Comparison of ENCODE assay signal across 9 cellular contexts in genomic region chr15:101206173-101206572, GRCh38. TPM values are rescaled to one million over a fixed set of nuclear protein-coding genes. Genes with fewer than 3 reads are reported as not detected.
DNase-seq lines count a peak whose midpoint lies in the region; ATAC-seq lines count a peak whose summit lies in the region.
"Had no signal": no experiment of that assay in that cellular context is flagged by ENCODE, and none has a peak within 500 bp of the region (broad histone marks: within the 10 kb centered on the region; RNA-seq: fewer than 3 reads in every experiment).

No MANE protein-coding gene starts in this region.

- H3K36me3 Mint-ChIP-seq in activated CD4-positive, alpha-beta memory T cell treated with anti-CD3 and anti-CD28 coated beads, Interleukin-2, amount 10 ng/mL, durations not matched to agents 7 days and 5 days (ENCODE audit: low read depth) = peaks cover 24% of the 10 kb centered on the region
- H3K36me3 Mint-ChIP-seq in effector memory CD8-positive, alpha-beta T cell (ENCODE audit: insufficient read depth) = peaks cover 11% of the 10 kb centered on the region

- POLR2A ChIA-PET in activated CD4-positive, alpha-beta memory T cell treated with anti-CD3 and anti-CD28 coated beads, Interleukin-2, amount 10 ng/mL, durations not matched to agents 7 days and 5 days (lab: Charles Lee) = interaction anchor here (0.7 to 3.1 kb wide), 7 partner anchors 13 to 80 kb away, joined by 3 to 23 read pairs (median 4); partner anchors contain the start of gene CHSY1

- DNase-seq in HCEC 1CT (peak; percentile 42), HuH-7 (ENCODE audit: low spot score) (no peak), Kasumi-1 (lab: John Stamatoyannopoulos, UW) (no peak)
- peak; percentile 78 for DNase-seq in activated CD4-positive, alpha-beta memory T cell treated with anti-CD3 and anti-CD28 coated beads, Interleukin-2, amount 10 ng/mL, durations not matched to agents 7 days and 5 days
- peak; percentile 9 to 17 (median 13) for DNase-seq in effector memory CD8-positive, alpha-beta T cell
- peak; percentile 45 to 64 (median 55) for DNase-seq in stimulated activated CD4-positive, alpha-beta T cell treated with anti-CD3 and anti-CD28 coated beads, TNF-alpha, amount 100 ng/mL, for 1 hour (ENCODE audit: low read depth in 3 of 3, low spot score in 1 of 3)
- DNase-seq: left colon had no signal

- no peaks in the 10 kb centered on the region for H3K27me3 Mint-ChIP-seq in activated CD4-positive, alpha-beta memory T cell treated with anti-CD3 and anti-CD28 coated beads, Interleukin-2, amount 10 ng/mL, durations not matched to agents 7 days and 5 days
- no peaks in the 10 kb centered on the region for H3K27me3 Mint-ChIP-seq in effector memory CD8-positive, alpha-beta T cell

- peak overlapping the region; percentile 86 for H3K27ac Mint-ChIP-seq in activated CD4-positive, alpha-beta memory T cell treated with anti-CD3 and anti-CD28 coated beads, Interleukin-2, amount 10 ng/mL, durations not matched to agents 7 days and 5 days
- peak overlapping the region; percentile 83 to 91 for H3K27ac Mint-ChIP-seq in effector memory CD8-positive, alpha-beta T cell

- H3K9me3 Mint-ChIP-seq in activated CD4-positive, alpha-beta memory T cell treated with anti-CD3 and anti-CD28 coated beads, Interleukin-2, amount 10 ng/mL, durations not matched to agents 7 days and 5 days = no peaks in the 10 kb centered on the region
- H3K9me3 Mint-ChIP-seq in effector memory CD8-positive, alpha-beta T cell = no peaks in the 10 kb centered on the region

- peak; percentile 86 for ATAC-seq in effector memory CD8-positive, alpha-beta T cell (replicated peaks)
- no peak for ATAC-seq in HG03565 (IDR thresholded peaks at IDR 0.05; ENCODE audit: unreplicated experiment)
- ATAC-seq in HG02970 (IDR thresholded peaks at IDR 0.05; ENCODE audit: low FRiP score, unreplicated experiment) = no peak
- ATAC-seq: left colon had no signal

- CTCF ChIA-PET in activated CD4-positive, alpha-beta memory T cell treated with anti-CD3 and anti-CD28 coated beads, Interleukin-2, amount 10 ng/mL, durations not matched to agents 7 days and 5 days (lab: Charles Lee) = interaction anchor here (0.5 to 2.9 kb wide), 8 partner anchors 34 to 88 kb away, joined by 3 to 10 read pairs (median 4); partner anchors contain the start of gene SNRPA1

- peak overlapping the region; percentile 73 for H3K4me3 Mint-ChIP-seq in activated CD4-positive, alpha-beta memory T cell treated with anti-CD3 and anti-CD28 coated beads, Interleukin-2, amount 10 ng/mL, durations not matched to agents 7 days and 5 days
- H3K4me3 Mint-ChIP-seq in effector memory CD8-positive, alpha-beta T cell = peak overlapping the region; percentile 67 to 83

- H3K4me1 Mint-ChIP-seq in activated CD4-positive, alpha-beta memory T cell treated with anti-CD3 and anti-CD28 coated beads, Interleukin-2, amount 10 ng/mL, durations not matched to agents 7 days and 5 days = peaks cover 79% of the 10 kb centered on the region
- H3K4me1 Mint-ChIP-seq in effector memory CD8-positive, alpha-beta T cell (ENCODE audit: low read depth in 2 of 2) = peaks cover 56 to 83% of the 10 kb centered on the region in 2 donors

RNA-seq across cellular contexts. Expression of gene CHSY1, which starts 45.7 kb away (rescaled TPM):
- 10 to 100 TPM; 61.7 to 62.0 TPM for total RNA-seq in activated CD4-positive, alpha-beta memory T cell treated with anti-CD3 and anti-CD28 coated beads, Interleukin-2, amount 10 ng/mL, durations not matched to agents 7 days and 5 days

Comparison
In these comparisons a context has a peak if more than half of its experiments do, and no peak if none do; other contexts are left out.
1. DNase-seq: peak in HCEC 1CT (single experiment), activated CD4-positive, alpha-beta memory T cell treated with anti-CD3 and anti-CD28 coated beads, Interleukin-2, amount 10 ng/mL, durations not matched to agents 7 days and 5 days (single experiment), effector memory CD8-positive, alpha-beta T cell (3 of 3) and stimulated activated CD4-positive, alpha-beta T cell treated with anti-CD3 and anti-CD28 coated beads, TNF-alpha, amount 100 ng/mL, for 1 hour (3 of 3); none in HuH-7 (single experiment) and Kasumi-1 (0 of 2).